14 cellular contexts compared by ENCODE assay signal in genomic region chr1:67355745-67356424, GRCh38. TPM values are rescaled to one million over a fixed set of nuclear protein-coding genes. Genes with fewer than 3 reads are reported as not detected.
DNase-seq lines count a peak whose midpoint lies in the region; FAIRE-seq and TF ChIP-seq lines count a peak whose summit lies in the region.
"Had no signal": no experiment of that assay in that cellular context is flagged by ENCODE, and none has a peak within 500 bp of the region (broad histone marks: within the 10 kb centered on the region; RNA-seq: fewer than 3 reads in every experiment).

No MANE protein-coding gene starts in this region.

- H3K4me3 ChIP-seq in fibroblast of pulmonary artery (replicated peaks; ENCODE audit: low read depth, low read length) = no peak overlapping the region
- H3K4me3 ChIP-seq in lower leg skin (ENCODE audit: low read depth, poor library complexity, severe bottlenecking) = no peak overlapping the region
- no peak overlapping the region for H3K4me3 ChIP-seq in coronary artery
- H3K4me3 ChIP-seq in colonic mucosa = no peak overlapping the region
- H3K4me3 ChIP-seq: heart left ventricle, right atrium auricular region had no signal

- H3K36me3 ChIP-seq in colonic mucosa = no peaks in the 10 kb centered on the region
- H3K36me3 ChIP-seq: heart left ventricle, right atrium auricular region had no signal

- no peaks in the 10 kb centered on the region for H3K27me3 Mint-ChIP-seq in activated T-helper 1 cell treated with anti-CD3 and anti-CD28 coated beads, Interleukin-12 subunit alpha, Interleukin-12 subunit beta, Interleukin-2, Interleukin-4 antibody, amounts not matched to agents 30 ng/mL and 10 ng/mL and 1 ng/mL, durations not matched to agents 14 hours and 24 hours and 36 hours (ENCODE audit: insufficient read depth)
- H3K27me3 Mint-ChIP-seq: CD8-positive, alpha-beta memory T cell; central memory CD8-positive, alpha-beta T cell had no signal

- TF ChIP-seq POLR2A in H54 (IDR thresholded peaks at IDR 0.05; ENCODE audit: low read depth, low read length) (no peak), lower leg skin (IDR thresholded peaks at IDR 0.05) (no peak)

- no peaks in the 10 kb centered on the region for H3K4me1 ChIP-seq in colonic mucosa
- H3K4me1 ChIP-seq: heart left ventricle, right atrium auricular region had no signal

- peak; percentile 68 for FAIRE-seq in H54 (lab: Jason Lieb, UNC)

- TF ChIP-seq CTCF in fibroblast of pulmonary artery (IDR thresholded peaks at IDR 0.05; ENCODE audit: low read length, missing control alignments) (no peak), lower leg skin (IDR thresholded peaks at IDR 0.05) (no peak), coronary artery (IDR thresholded peaks at IDR 0.05) (no peak), colonic mucosa (IDR thresholded peaks at IDR 0.05) (no peak)

- peaks cover 59% of the 10 kb centered on the region for H3K36me3 Mint-ChIP-seq in activated T-helper 1 cell treated with anti-CD3 and anti-CD28 coated beads, Interleukin-12 subunit alpha, Interleukin-12 subunit beta, Interleukin-2, Interleukin-4 antibody, amounts not matched to agents 30 ng/mL and 10 ng/mL and 1 ng/mL, durations not matched to agents 14 hours and 24 hours and 36 hours (ENCODE audit: low read depth)

- WGBS in lower leg skin, 2 donors = 59 to 65% methylated on average over 3 of the region's 3 CpGs

- no peaks in the 10 kb centered on the region for H3K9me3 Mint-ChIP-seq in activated T-helper 1 cell treated with anti-CD3 and anti-CD28 coated beads, Interleukin-12 subunit alpha, Interleukin-12 subunit beta, Interleukin-2, Interleukin-4 antibody, amounts not matched to agents 30 ng/mL and 10 ng/mL and 1 ng/mL, durations not matched to agents 14 hours and 24 hours and 36 hours
- H3K9me3 Mint-ChIP-seq: CD8-positive, alpha-beta memory T cell; central memory CD8-positive, alpha-beta T cell had no signal

- H3K27ac Mint-ChIP-seq in activated T-helper 1 cell treated with anti-CD3 and anti-CD28 coated beads, Interleukin-12 subunit alpha, Interleukin-12 subunit beta, Interleukin-2, Interleukin-4 antibody, amounts not matched to agents 30 ng/mL and 10 ng/mL and 1 ng/mL, durations not matched to agents 14 hours and 24 hours and 36 hours = peak overlapping the region; percentile 62

- intact Hi-C loops in activated T-helper 1 cell treated with anti-CD3 and anti-CD28 coated beads, Interleukin-12 subunit alpha, Interleukin-12 subunit beta, Interleukin-2, Interleukin-4 antibody, amounts not matched to agents 30 ng/mL and 10 ng/mL and 1 ng/mL, durations not matched to agents 14 hours and 24 hours and 36 hours (cut with micrococcal nuclease) = loop anchor here (2.0 kb wide), 1 partner anchor 13 kb away; no protein-coding TSS in a partner anchor
- intact Hi-C loops in lower leg skin (cut with DNase I; ENCODE audit: low total_unique reads) (no loop called here), colonic mucosa (cut with DNase I) (no loop called here)

- H3K9ac ChIP-seq in colonic mucosa (ENCODE audit: low read depth in 2 of 2, low read length in 2 of 2) = no peak overlapping the region

- H3K4me1 Mint-ChIP-seq in activated T-helper 1 cell treated with anti-CD3 and anti-CD28 coated beads, Interleukin-12 subunit alpha, Interleukin-12 subunit beta, Interleukin-2, Interleukin-4 antibody, amounts not matched to agents 30 ng/mL and 10 ng/mL and 1 ng/mL, durations not matched to agents 14 hours and 24 hours and 36 hours (ENCODE audit: low read depth) = peaks cover 61% of the 10 kb centered on the region
- H3K4me1 Mint-ChIP-seq: central memory CD8-positive, alpha-beta T cell had no signal

- H3K9me3 ChIP-seq in colonic mucosa = no peaks in the 10 kb centered on the region
- H3K9me3 ChIP-seq: heart left ventricle, right atrium auricular region had no signal

- H3K27ac ChIP-seq in coronary artery (no peak overlapping the region), colonic mucosa (no peak overlapping the region)
- H3K27ac ChIP-seq: heart left ventricle, right atrium auricular region had no signal

- H3K27me3 ChIP-seq in colonic mucosa = no peaks in the 10 kb centered on the region
- H3K27me3 ChIP-seq: heart left ventricle, right atrium auricular region had no signal

- H3K4me3 Mint-ChIP-seq in activated T-helper 1 cell treated with anti-CD3 and anti-CD28 coated beads, Interleukin-12 subunit alpha, Interleukin-12 subunit beta, Interleukin-2, Interleukin-4 antibody, amounts not matched to agents 30 ng/mL and 10 ng/mL and 1 ng/mL, durations not matched to agents 14 hours and 24 hours and 36 hours = no peak overlapping the region
- H3K4me3 Mint-ChIP-seq: CD8-positive, alpha-beta memory T cell; central memory CD8-positive, alpha-beta T cell had no signal

- DNase-seq in AG08395 (ENCODE audit: low spot score) (peak; percentile 83), H54 (ENCODE audit: insufficient read length, low spot score) (no peak), fibroblast of pulmonary artery (ENCODE audit: low read depth) (peak; percentile 21), lower leg skin (ENCODE audit: low spot score in 2 of 2) (no peak), coronary artery (ENCODE audit: low spot score) (no peak), colonic mucosa (no peak)
- no peak for DNase-seq in activated T-helper 1 cell treated with anti-CD3 and anti-CD28 coated beads, Interleukin-12 subunit alpha, Interleukin-12 subunit beta, Interleukin-2, Interleukin-4 antibody, amounts not matched to agents 30 ng/mL and 10 ng/mL and 1 ng/mL, durations not matched to agents 14 hours and 24 hours and 36 hours (ENCODE audit: low spot score)
- DNase-seq in stimulated activated naive CD4-positive, alpha-beta T cell (lab: John Stamatoyannopoulos, UW) = no peak
- DNase-seq: activated CD8-positive, alpha-beta memory T cell treated with anti-CD3 and anti-CD28 coated beads, Interleukin-2, amount 50 U/mL, for 48 hours; CD8-positive, alpha-beta memory T cell; heart left ventricle; NCI-H2029 treated with DMSO at 0.1 percent for 48 hours had no signal

RNA-seq across cellular contexts. Expression of gene IL12RB2, which starts 48.2 kb away (rescaled TPM):
- total RNA-seq in activated T-helper 1 cell treated with anti-CD3 and anti-CD28 coated beads, Interleukin-12 subunit alpha, Interleukin-12 subunit beta, Interleukin-2, Interleukin-4 antibody, amounts not matched to agents 30 ng/mL and 10 ng/mL and 1 ng/mL, durations not matched to agents 14 hours and 24 hours and 36 hours = 218 and 221 TPM in 2 replicates
- total RNA-seq in lower leg skin = 1 to 10 TPM in 3 of 4 donors, under 1 TPM in 1; 0.76 to 3.5 (median 2.2) TPM
- under 1 TPM; 0.48 to 0.62 TPM for total RNA-seq in colonic mucosa

Comparison
In these comparisons a context has a peak if more than half of its experiments do, and no peak if none do; other contexts are left out.
1. DNase-seq: peak in AG08395 (single experiment) and fibroblast of pulmonary artery (single experiment); none in H54 (single experiment), activated T-helper 1 cell treated with anti-CD3 and anti-CD28 coated beads, Interleukin-12 subunit alpha, Interleukin-12 subunit beta, Interleukin-2, Interleukin-4 antibody, amounts not matched to agents 30 ng/mL and 10 ng/mL and 1 ng/mL, durations not matched to agents 14 hours and 24 hours and 36 hours (single experiment), stimulated activated naive CD4-positive, alpha-beta T cell (0 of 6), lower leg skin (0 of 2), coronary artery (single experiment) and colonic mucosa (single experiment).
2. RNA of gene IL12RB2, which starts 48.2 kb away (total RNA-seq): 218 to 221 TPM in activated T-helper 1 cell treated with anti-CD3 and anti-CD28 coated beads, Interleukin-12 subunit alpha, Interleukin-12 subunit beta, Interleukin-2, Interleukin-4 antibody, amounts not matched to agents 30 ng/mL and 10 ng/mL and 1 ng/mL, durations not matched to agents 14 hours and 24 hours and 36 hours; 0.76 to 3.5 TPM in lower leg skin and 0.48 to 0.62 TPM in colonic mucosa; every median in the first group is over 10 times any median in the second.